Comparison of ENCODE assay signal across 10 cellular contexts in genomic region chr9:116154334-116154975, GRCh38. TPM values are rescaled to one million over a fixed set of nuclear protein-coding genes. Genes with fewer than 3 reads are reported as not detected.
A peak's percentile ranks its signal among the peaks of the same experiment; 100 is the strongest.
DNase-seq lines count a peak whose midpoint lies in the region; ATAC-seq, FAIRE-seq and TF ChIP-seq lines count a peak whose summit lies in the region.
"Had no signal": no experiment of that assay in that cellular context is flagged by ENCODE, and none has a peak within 500 bp of the region (broad histone marks: within the 10 kb centered on the region; RNA-seq: fewer than 3 reads in every experiment).

No MANE protein-coding gene starts in this region.

- no peak overlapping the region for H3K27ac Mint-ChIP-seq in CD8-positive, alpha-beta T cell

- H3K9me3 Mint-ChIP-seq in CD8-positive, alpha-beta T cell = no peaks in the 10 kb centered on the region

- H3K27ac ChIP-seq in SK-N-MC = peak overlapping the region; percentile 94
- peak overlapping the region in 8 of 10 donors; percentile 45 to 95 (median 89) for H3K27ac ChIP-seq in heart right ventricle
- H3K27ac ChIP-seq in prostate gland = peak overlapping the region; percentile 49 to 56
- H3K27ac ChIP-seq in small intestine (ENCODE audit: low read depth in 1 of 2, low read length in 1 of 2) = peak overlapping the region in 1 of 2 donors; percentile 85
- H3K27ac ChIP-seq in CD8-positive, alpha-beta T cell (ENCODE audit: low read depth, low read length) = no peak overlapping the region

- 1% methylated on average over 56 to 74 of the region's 74 CpGs for WGBS in heart right ventricle, 2 donors
- 1% methylated on average over 53 of the region's 74 CpGs for WGBS in prostate gland
- WGBS in small intestine, 3 donors = 2 to 6% (median 2%) methylated on average over 29 to 74 of the region's 74 CpGs

- H3K27me3 Mint-ChIP-seq in CD8-positive, alpha-beta T cell (ENCODE audit: low read depth) = peaks cover 77% of the 10 kb centered on the region

- peak overlapping the region; percentile 91 for H3K9ac ChIP-seq in SK-N-MC (ENCODE audit: insufficient read length)

- DNase-seq in GM10266 (ENCODE audit: extremely low spot score) (peak; percentile 36), SK-N-MC (ENCODE audit: low read depth, low spot score) (no peak), heart right ventricle (peak in 1 of 2 donors; percentile 24), prostate gland (ENCODE audit: low spot score) (no peak), SIG-M5 (lab: John Stamatoyannopoulos, UW) (no peak), small intestine (no peak), DMS153 (lab: John Stamatoyannopoulos, UW) (no peak)
- no peak for DNase-seq in CD8-positive, alpha-beta T cell
- DNase-seq: NCI-H774 had no signal

- H3K27me3 ChIP-seq in heart right ventricle (peaks cover 0 to 68% (median 5%) of the 10 kb centered on the region in 7 donors), prostate gland (replicated peaks; ENCODE audit: insufficient read depth) (no peaks in the 10 kb centered on the region), small intestine (ENCODE audit: control insufficient read depth in 2 of 2, insufficient read depth in 2 of 2, low read length in 2 of 2) (peaks cover 0 to 10% of the 10 kb centered on the region in 2 donors)
- peaks cover 17% of the 10 kb centered on the region for H3K27me3 ChIP-seq in CD8-positive, alpha-beta T cell (ENCODE audit: insufficient read depth, low read length)

- H3K4me3 ChIP-seq in SK-N-MC (peak overlapping the region; percentile 83), heart right ventricle (peak overlapping the region in 9 of 10 donors; percentile 46 to 66 (median 59)), prostate gland (peak overlapping the region; percentile 28 to 35), small intestine (ENCODE audit: low read depth in 1 of 2, low read length in 2 of 2) (peak overlapping the region in 1 of 2 donors; percentile 28)
- H3K4me3 ChIP-seq in CD8-positive, alpha-beta T cell (ENCODE audit: low read depth, low read length) = no peak overlapping the region

- H3K4me1 Mint-ChIP-seq in CD8-positive, alpha-beta T cell (ENCODE audit: low read depth) = peaks cover 12% of the 10 kb centered on the region

- H3K36me3 ChIP-seq in SK-N-MC (ENCODE audit: insufficient read depth, low read length) = peaks cover 39% of the 10 kb centered on the region
- no peaks in the 10 kb centered on the region for H3K36me3 ChIP-seq in heart right ventricle
- H3K36me3 ChIP-seq in prostate gland = no peaks in the 10 kb centered on the region
- H3K36me3 ChIP-seq in small intestine (ENCODE audit: control insufficient read depth in 2 of 2, insufficient read depth in 2 of 2, low read length in 2 of 2) = no peaks in the 10 kb centered on the region
- H3K36me3 ChIP-seq in CD8-positive, alpha-beta T cell (ENCODE audit: insufficient read depth, low read length) = no peaks in the 10 kb centered on the region

- intact Hi-C loops in heart right ventricle (cut with DNase I) (loop anchor here in 9 of 10 donors (5.0 to 10.0 kb wide), 13 partner anchors 210 to 562 kb away; no protein-coding TSS in a partner anchor), prostate gland (cut with DNase I) (loop anchor here (5.0 to 10.0 kb wide), 3 partner anchors 210 to 418 kb away; no protein-coding TSS in a partner anchor)
- intact Hi-C loops in CD8-positive, alpha-beta T cell (cut with DNase I, micrococcal nuclease) = no loop called here

- POLR2A ChIA-PET in CD8-positive, alpha-beta T cell (lab: Charles Lee) = no interaction called here

- TF ChIP-seq POLR2A in prostate gland (IDR thresholded peaks at IDR 0.05) = no peak

- H3K4me1 ChIP-seq in heart right ventricle (peaks cover 6 to 41% (median 20%) of the 10 kb centered on the region in 9 donors), prostate gland (replicated peaks) (peaks cover 3% of the 10 kb centered on the region), small intestine (ENCODE audit: control insufficient read depth in 2 of 2, insufficient read depth in 1 of 2, low read depth in 1 of 2, low read length in 1 of 2) (no peaks in the 10 kb centered on the region)
- no peaks in the 10 kb centered on the region for H3K4me1 ChIP-seq in CD8-positive, alpha-beta T cell (ENCODE audit: insufficient read depth, low read length)

- ATAC-seq in heart right ventricle = peak in 3 of 8 donors; percentile 5 to 15 (median 12)
- no peak for ATAC-seq in CD8-positive, alpha-beta T cell

- no peak for FAIRE-seq in small intestine (lab: Jason Lieb, UNC)
- FAIRE-seq: GM19239 had no signal

- CTCF ChIA-PET in CD8-positive, alpha-beta T cell (lab: Charles Lee) = no interaction called here

- TF ChIP-seq CTCF in GM10266 (IDR thresholded peaks at IDR 0.05; ENCODE audit: control insufficient read depth, insufficient read depth, low read depth, missing control alignments) = no peak
- TF ChIP-seq CTCF in heart right ventricle (IDR thresholded peaks at IDR 0.05) = no peak
- TF ChIP-seq CTCF in prostate gland (IDR thresholded peaks at IDR 0.05) = no peak
- TF ChIP-seq CTCF in CD8-positive, alpha-beta T cell (IDR thresholded peaks at IDR 0.05) = no peak

- no peaks in the 10 kb centered on the region for H3K36me3 Mint-ChIP-seq in CD8-positive, alpha-beta T cell

- no peaks in the 10 kb centered on the region for H3K9me3 ChIP-seq in SK-N-MC (ENCODE audit: low read depth, low read length)
- no peaks in the 10 kb centered on the region for H3K9me3 ChIP-seq in heart right ventricle
- no peaks in the 10 kb centered on the region for H3K9me3 ChIP-seq in prostate gland
- H3K9me3 ChIP-seq in small intestine (ENCODE audit: control insufficient read depth, low read depth) = no peaks in the 10 kb centered on the region
- H3K9me3 ChIP-seq in CD8-positive, alpha-beta T cell (ENCODE audit: low read length) = no peaks in the 10 kb centered on the region

- H3K4me3 Mint-ChIP-seq in CD8-positive, alpha-beta T cell = no peak overlapping the region

RNA-seq across cellular contexts. Expression of gene PAPPA, which starts 0.9 kb away (rescaled TPM):
- total RNA-seq in heart right ventricle = 1 to 10 TPM in 7 of 10 donors, under 1 TPM in 3; 0.74 to 3.4 (median 1.3) TPM
- polyA plus RNA-seq in heart right ventricle = 1 to 10 TPM in 1 of 2 donors, under 1 TPM in 1; 0.15 to 1.1 TPM
- 1 to 10 TPM in 1 of 2 donors, under 1 TPM in 1; 0.27 to 1.8 TPM for total RNA-seq in prostate gland
- under 1 TPM in 2 of 3 donors, not detected in 1; 0.27 to 0.88 TPM for polyA plus RNA-seq in small intestine
- total RNA-seq in CD8-positive, alpha-beta T cell = not detected

Comparison
In these comparisons a context has a peak if more than half of its experiments do, and no peak if none do; other contexts are left out.
1. intact Hi-C loops: an anchor here in heart right ventricle (5.0 to 10.0 kb wide) and prostate gland (5.0 to 10.0 kb wide); none called in CD8-positive, alpha-beta T cell.